In the genomic region with DNA sequence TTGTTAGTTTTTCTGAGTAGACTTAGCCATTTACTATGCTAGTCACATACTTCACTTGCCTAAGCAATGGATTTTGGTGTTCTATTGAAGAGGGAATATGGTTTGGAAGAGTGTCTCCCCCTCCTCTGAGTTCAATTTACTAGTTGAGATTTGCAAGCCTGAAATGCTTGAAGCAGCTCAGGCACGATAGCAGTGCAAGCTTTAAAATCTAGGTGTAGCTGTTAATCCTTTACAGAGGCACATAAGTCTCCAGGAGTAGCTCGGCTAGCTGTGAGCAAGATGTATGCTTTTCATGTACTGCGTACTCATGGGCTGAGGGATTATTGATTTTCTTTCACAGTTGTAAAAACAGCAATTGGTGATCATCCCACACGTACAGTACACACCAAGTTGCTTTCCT, we compare ENCODE assay signal across 8 cellular contexts. TPM values are rescaled to one million over a fixed set of nuclear protein-coding genes. Genes with fewer than 3 reads are reported as not detected.
DNase-seq lines count a peak whose midpoint lies in the region; ATAC-seq lines count a peak whose summit lies in the region.

No MANE protein-coding gene starts in this region.

- H3K9ac ChIP-seq in muscle layer of colon (ENCODE audit: low read length) = peak overlapping the region; percentile 75

- DNase-seq in NCI-H146 (lab: John Stamatoyannopoulos, UW) = peak; percentile 59
- DNase-seq in stimulated activated CD4-positive, alpha-beta T cell treated with anti-CD3 and anti-CD28 coated beads, Interleukin-4, amount 100 ng/mL, for 24 hours = no peak
- no peak for DNase-seq in NOMO-1 treated with DMSO at 0.1 percent for 48 hours (lab: John Stamatoyannopoulos, UW; ENCODE audit: unreplicated experiment)
- DNase-seq in NOMO-1 (lab: John Stamatoyannopoulos, UW; ENCODE audit: unreplicated experiment in 2 of 2) = no peak

- H3K9me3 ChIP-seq in ectodermal cell (ENCODE audit: control insufficient read depth, low read length) = no peaks in the 10 kb centered on the region
- no peaks in the 10 kb centered on the region for H3K9me3 ChIP-seq in muscle layer of colon (ENCODE audit: low read length)

- no peaks in the 10 kb centered on the region for H3K79me2 ChIP-seq in ACC112 (ENCODE audit: control insufficient read depth, insufficient read depth, low read length, unreplicated experiment)

- H3K4me3 ChIP-seq in ACC112 (ENCODE audit: low read depth, low read length) = peak overlapping the region; percentile 78
- H3K4me3 ChIP-seq in ectodermal cell (ENCODE audit: insufficient read depth, low read depth, low read length) = peak overlapping the region; percentile 64
- peak overlapping the region; percentile 22 to 72 for H3K4me3 ChIP-seq in muscle layer of colon (ENCODE audit: low read depth in 1 of 2, low read length in 2 of 2)

- H3K27me3 ChIP-seq in ACC112 (ENCODE audit: insufficient read depth, low read length) = no peaks in the 10 kb centered on the region
- H3K27me3 ChIP-seq in ectodermal cell (ENCODE audit: control insufficient read depth, insufficient read depth, low read length, poor library complexity, severe bottlenecking) = no peaks in the 10 kb centered on the region
- no peaks in the 10 kb centered on the region for H3K27me3 ChIP-seq in muscle layer of colon (ENCODE audit: control insufficient read depth in 1 of 2, insufficient read depth in 2 of 2, low read length in 2 of 2)

- no peak for ATAC-seq in GM21381 (IDR thresholded peaks at IDR 0.05; ENCODE audit: unreplicated experiment)

- H2AFZ ChIP-seq in ACC112 (ENCODE audit: low read length, unreplicated experiment) = peak overlapping the region; percentile 65

- 49 to 50% methylated on average over 4 of the region's 4 CpGs for WGBS in ectodermal cell, 2 experiments

- no peaks in the 10 kb centered on the region for H3K36me3 ChIP-seq in ACC112 (ENCODE audit: insufficient read depth, low read length)
- H3K36me3 ChIP-seq in ectodermal cell (ENCODE audit: control insufficient read depth, insufficient read depth, low read length) = no peaks in the 10 kb centered on the region
- no peaks in the 10 kb centered on the region for H3K36me3 ChIP-seq in muscle layer of colon (ENCODE audit: insufficient read depth, low read length)

- peaks cover 5% of the 10 kb centered on the region for H3K4me1 ChIP-seq in ACC112 (ENCODE audit: control insufficient read depth, insufficient read depth, low read length, unreplicated experiment)
- peaks cover 9% of the 10 kb centered on the region for H3K4me1 ChIP-seq in ectodermal cell (ENCODE audit: control insufficient read depth, insufficient read depth, low read length)
- no peaks in the 10 kb centered on the region for H3K4me1 ChIP-seq in muscle layer of colon (ENCODE audit: insufficient read depth, low read length)

- H3K27ac ChIP-seq in ACC112 (ENCODE audit: low read depth, low read length) (peak overlapping the region; percentile 11; the same call in 1 of the 2 replicates), ectodermal cell (ENCODE audit: insufficient read depth, low read depth, low read length, poor library complexity, severe bottlenecking) (peak overlapping the region; percentile 60), muscle layer of colon (ENCODE audit: low read depth, low read length) (peak overlapping the region; percentile 12)

RNA-seq across cellular contexts. Expression of gene FLRT3, which starts 0.7 kb away (rescaled TPM):
- polyA plus RNA-seq in ectodermal cell (2013, experiment 1 of 4) = 52.7 TPM
- 69.5 TPM for polyA plus RNA-seq in ectodermal cell (2013, experiment 2 of 4)
- 53.4 TPM for polyA plus RNA-seq in ectodermal cell (2013, experiment 3 of 4)
- polyA plus RNA-seq in ectodermal cell (2013, experiment 4 of 4) = 53.3 TPM
